Comparison of ENCODE assay signal across 8 cellular contexts in genomic region chr1:44594871-44595735, GRCh38.
A peak's percentile ranks its signal among the peaks of the same experiment; 100 is the strongest.
DNase-seq lines count a peak whose midpoint lies in the region; ATAC-seq and TF ChIP-seq lines count a peak whose summit lies in the region.

No MANE protein-coding gene starts in this region.

- H3K4me1 Mint-ChIP-seq in activated T-helper 17 cell treated with anti-CD3 and anti-CD28 coated beads, Interleukin-2, amount 50 U/mL, for 72 hours: no peaks in the 10 kb centered on the region

- H2AFZ ChIP-seq in osteoblast (ENCODE audit: low read length): no peak overlapping the region

- H3K27ac ChIP-seq in foreskin keratinocyte (no peak overlapping the region), osteoblast (ENCODE audit: low read depth, low read length) (no peak overlapping the region), testis (no peak overlapping the region)

- peaks cover 7% of the 10 kb centered on the region for H3K27me3 Mint-ChIP-seq in activated T-helper 17 cell treated with anti-CD3 and anti-CD28 coated beads, Interleukin-2, amount 50 U/mL, for 72 hours

- intact Hi-C loops in testis (cut with DNase I; ENCODE audit: low total_unique reads): loop anchor here (10.0 kb wide), 1 partner anchor 220 kb away; no protein-coding TSS in a partner anchor

- no peaks in the 10 kb centered on the region for H3K9me3 Mint-ChIP-seq in activated T-helper 17 cell treated with anti-CD3 and anti-CD28 coated beads, Interleukin-2, amount 50 U/mL, for 72 hours

- H3K4me2 ChIP-seq in osteoblast (ENCODE audit: insufficient read depth, low read length): no peak overlapping the region

- H3K4me3 ChIP-seq in osteoblast (ENCODE audit: insufficient read depth, low read length): no peak overlapping the region
- H3K4me3 ChIP-seq in testis: no peak overlapping the region

- H3K36me3 ChIP-seq in osteoblast (ENCODE audit: insufficient read depth, low read length) (no peaks in the 10 kb centered on the region), testis (ENCODE audit: low read depth, missing control alignments) (no peaks in the 10 kb centered on the region)

- H3K4me3 Mint-ChIP-seq in activated T-helper 17 cell treated with anti-CD3 and anti-CD28 coated beads, Interleukin-2, amount 50 U/mL, for 72 hours: no peak overlapping the region

- H3K79me2 ChIP-seq in osteoblast (ENCODE audit: insufficient read depth, low read length): no peaks in the 10 kb centered on the region

- no peaks in the 10 kb centered on the region for H3K9me3 ChIP-seq in osteoblast (ENCODE audit: low read depth, low read length)
- H3K9me3 ChIP-seq in testis: no peaks in the 10 kb centered on the region

- H3K4me1 ChIP-seq in foreskin keratinocyte: no peaks in the 10 kb centered on the region
- H3K4me1 ChIP-seq in osteoblast (ENCODE audit: insufficient read depth, low read length): peaks cover 3% of the 10 kb centered on the region
- no peaks in the 10 kb centered on the region for H3K4me1 ChIP-seq in testis

- peak; percentile 51 for DNase-seq in HT1080 (ENCODE audit: low read depth)
- peak; percentile 34 for DNase-seq in RKO (ENCODE audit: low spot score)
- DNase-seq in foreskin keratinocyte: no peak
- DNase-seq in osteoblast (ENCODE audit: insufficient read length, low spot score, missing footprints): peak; percentile 98
- DNase-seq in testis: peak; percentile 77

- H3K27me3 ChIP-seq in foreskin keratinocyte (peaks cover 28% of the 10 kb centered on the region), osteoblast (ENCODE audit: insufficient read depth, low read length) (peaks cover 35% of the 10 kb centered on the region), testis (no peaks in the 10 kb centered on the region)

- WGBS in testis, 2 donors: 41 to 49% methylated on average over 10 to 14 of the region's 14 CpGs

- peak; percentile 94 for TF ChIP-seq CTCF in GM12872 (IDR thresholded peaks at IDR 0.05; ENCODE audit: insufficient read depth, low read depth, low read length)
- peak; percentile 95 for TF ChIP-seq CTCF in foreskin keratinocyte (conservative IDR thresholded peaks at IDR 0.05)
- TF ChIP-seq CTCF in osteoblast (IDR thresholded peaks at IDR 0.05; ENCODE audit: extremely low read depth, low read depth, low read length): peak; percentile 87
- peak; percentile 72 to 87 (median 74) for TF ChIP-seq CTCF in testis (IDR thresholded peaks at IDR 0.05)

- H4K20me1 ChIP-seq in osteoblast (ENCODE audit: insufficient read depth, low read length): no peaks in the 10 kb centered on the region

- TF ChIP-seq POLR2A in testis (IDR thresholded peaks at IDR 0.05): no peak

- ATAC-seq in activated T-helper 17 cell treated with anti-CD3 and anti-CD28 coated beads, Interleukin-2, amount 50 U/mL, for 72 hours (replicated peaks): peak; percentile 97
- ATAC-seq in foreskin keratinocyte (peak; percentile 78), HG02763 (IDR thresholded peaks at IDR 0.05; ENCODE audit: unreplicated experiment) (no peak)

- H3K36me3 Mint-ChIP-seq in activated T-helper 17 cell treated with anti-CD3 and anti-CD28 coated beads, Interleukin-2, amount 50 U/mL, for 72 hours (ENCODE audit: low read depth): no peaks in the 10 kb centered on the region

- H3K27ac Mint-ChIP-seq in activated T-helper 17 cell treated with anti-CD3 and anti-CD28 coated beads, Interleukin-2, amount 50 U/mL, for 72 hours: no peak overlapping the region

Comparison
In these comparisons a context has a peak if more than half of its experiments do, and no peak if none do; other contexts are left out.
1. DNase-seq: peak in HT1080 (single experiment), RKO (single experiment), osteoblast (single experiment) and testis (single experiment); none in foreskin keratinocyte (0 of 2).
2. Peak in every context shown above with its lines, with median percentiles within 50 percentile points of each other: CTCF ChIP-seq.